Comparison of ENCODE assay signal across 9 cellular contexts in the genomic region with DNA sequence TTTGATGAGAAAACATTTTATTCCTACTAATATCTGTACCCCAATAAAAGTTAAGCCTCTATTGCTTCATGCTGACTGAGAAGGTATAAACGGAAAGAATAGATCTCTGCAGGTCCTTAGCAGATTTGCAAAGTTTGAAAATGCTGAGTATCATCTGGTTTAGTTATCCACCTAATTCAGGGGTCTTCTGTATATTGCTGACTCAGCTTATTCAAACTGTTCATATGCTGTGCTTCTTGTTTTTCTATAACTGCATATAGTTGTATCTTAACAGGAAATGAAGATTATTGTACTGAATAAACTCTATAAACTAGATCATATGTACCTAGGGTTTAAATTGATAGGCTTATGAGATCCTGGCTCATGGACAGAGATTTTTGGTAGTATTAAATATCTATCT.
"Had no signal": no experiment of that assay in that cellular context is flagged by ENCODE, and none has a peak within 500 bp of the region (broad histone marks: within the 10 kb centered on the region; RNA-seq: fewer than 3 reads in every experiment).

No MANE protein-coding gene starts in this region.

- H3K27ac Mint-ChIP-seq: H9 had no signal

- H3K9me3 Mint-ChIP-seq: H9 had no signal

- DNase-seq: GM23248, GOT3, H9, HCEC 1CT, Karpas-422, KBM-7 had no signal

- H3K4me2 ChIP-seq: KMS-11 had no signal

- H3K4me3 Mint-ChIP-seq: H9 had no signal

- H3K27ac ChIP-seq: KMS-11 had no signal

- H3K9ac ChIP-seq: GM23248, KMS-11 had no signal

- H3K4me3 ChIP-seq: GM23248 had no signal

- H3K4me1 Mint-ChIP-seq: H9 had no signal

- FAIRE-seq: H54, HTR-8/SVneo had no signal
